11 cellular contexts compared by ENCODE assay signal in the genomic region with DNA sequence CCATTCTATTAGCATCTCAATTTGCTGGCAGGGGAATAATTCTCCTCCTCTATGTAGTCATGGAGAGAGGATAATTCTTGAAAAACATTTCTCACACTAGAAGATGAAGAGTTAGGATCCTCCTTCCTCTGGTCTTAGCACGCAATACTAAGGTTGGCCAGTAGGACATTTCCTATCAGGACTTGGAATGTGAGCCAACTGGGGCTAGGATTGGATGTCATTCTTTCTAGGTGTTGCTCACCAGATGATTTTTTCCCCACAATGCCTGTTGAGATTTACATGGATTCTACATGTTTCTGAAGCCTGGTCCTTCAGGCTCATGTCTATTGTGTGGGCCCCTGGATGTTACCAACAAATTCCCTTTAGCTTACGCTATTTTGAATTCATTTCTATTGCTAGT. TPM values are rescaled to one million over a fixed set of nuclear protein-coding genes. Genes with fewer than 3 reads are reported as not detected.
DNase-seq lines count a peak whose midpoint lies in the region; ATAC-seq and TF ChIP-seq lines count a peak whose summit lies in the region.
"Had no signal": no experiment of that assay in that cellular context is flagged by ENCODE, and none has a peak within 500 bp of the region (broad histone marks: within the 10 kb centered on the region; RNA-seq: fewer than 3 reads in every experiment).

No MANE protein-coding gene starts in this region.

- POLR2A ChIA-PET in Panc1 (lab: Charles Lee) = no interaction called here

- H3K36me3 ChIP-seq in Panc1 (ENCODE audit: control insufficient read depth, insufficient read depth, low read length) = no peaks in the 10 kb centered on the region
- H3K36me3 ChIP-seq: BLaER1 had no signal

- no peaks in the 10 kb centered on the region for H3K27me3 ChIP-seq in Panc1 (ENCODE audit: control insufficient read depth, insufficient read depth, low read length)
- H3K27me3 ChIP-seq: BLaER1 had no signal

- intact Hi-C loops in Panc1 (cut with micrococcal nuclease; ENCODE audit: unreplicated experiment) = no loop called here

- TF ChIP-seq CTCF in 22Rv1 (IDR thresholded peaks at IDR 0.05) (peak; percentile 54), GM13977 (IDR thresholded peaks at IDR 0.05; ENCODE audit: extremely low read depth, insufficient read depth, missing control alignments) (peak; percentile 5), Panc1 (IDR thresholded peaks at IDR 0.05) (peak; percentile 59), fibroblast of the aortic adventitia (IDR thresholded peaks at IDR 0.05; ENCODE audit: insufficient read depth, low read length) (peak; percentile 64)

- no peaks in the 10 kb centered on the region for H3K9me3 ChIP-seq in Panc1 (ENCODE audit: control insufficient read depth, insufficient read depth, low read depth, low read length)
- H3K9me3 ChIP-seq: BLaER1 had no signal

- BruUV-seq in Panc1 (replicated peaks; lab: Mats Ljungman, UMichigan) = no TSS peak

- H3K4me1 ChIP-seq in Panc1 (ENCODE audit: control insufficient read depth, insufficient read depth, low read length) = no peaks in the 10 kb centered on the region
- H3K4me1 ChIP-seq: BLaER1 had no signal

- ATAC-seq in Panc1 = no peak
- ATAC-seq in HG02623 (IDR thresholded peaks at IDR 0.05; ENCODE audit: unreplicated experiment) = no peak

- no peak overlapping the region for H3K4me3 ChIP-seq in Panc1 (ENCODE audit: low read depth in 2 of 2, low read length in 2 of 2)
- no peak overlapping the region for H3K4me3 ChIP-seq in fibroblast of the aortic adventitia (ENCODE audit: low read depth, low read length)
- H3K4me3 ChIP-seq: BLaER1 had no signal

- in situ Hi-C loops in GM13977 (cut with MboI; ENCODE audit: low pct_unique_long_range_greater_than_20kb, low sequenced_read_pairs, unreplicated experiment) = loop anchor here (10.0 kb wide), 1 partner anchor 109 kb away; no protein-coding TSS in a partner anchor
- in situ Hi-C loops in Panc1 (cut with HindIII; ENCODE audit: low pct_unique_long_range_greater_than_20kb, low sequenced_read_pairs) = loop anchor here (10.0 kb wide), 1 partner anchor 129 kb away; no protein-coding TSS in a partner anchor

- H3K27ac ChIP-seq in 22Rv1 (no peak overlapping the region), Panc1 (ENCODE audit: low read length) (no peak overlapping the region)
- H3K27ac ChIP-seq: BLaER1 had no signal

- no peak for DNase-seq in GM13977 (ENCODE audit: low spot score)
- DNase-seq in Panc1 (ENCODE audit: low read depth, low spot score) = no peak
- no peak for DNase-seq in fibroblast of the aortic adventitia (ENCODE audit: low read depth)
- DNase-seq in islet precursor cell = no peak
- no peak for DNase-seq in inferior parietal cortex (ENCODE audit: extremely low spot score)
- DNase-seq in cerebellum (ENCODE audit: low spot score) = no peak
- DNase-seq: KBM-7; stimulated activated CD4-positive, alpha-beta T cell treated with anti-CD3 and anti-CD28 coated beads, Interleukin-4, amount 100 ng/mL, for 4 hours had no signal

- CTCF ChIA-PET in Panc1 (lab: Charles Lee) = interaction anchor here (0.6 to 1.0 kb wide), 4 partner anchors 18 to 137 kb away, joined by 3 to 5 read pairs (median 4); no protein-coding TSS in a partner anchor

RNA-seq across cellular contexts. Expression of gene SLN, which starts 28.0 kb away (rescaled TPM):
- total RNA-seq in Panc1 (2021; ENCODE audit: unreplicated experiment) = not detected
- polyA plus RNA-seq in Panc1 (2012; ENCODE audit: insufficient read length) = not detected
- not detected in 2 replicates for total RNA-seq in fibroblast of the aortic adventitia (ENCODE audit: low replicate concordance)
- total RNA-seq in cerebellum = 21.1 TPM

Comparison
In these comparisons a context has a peak if more than half of its experiments do, and no peak if none do; other contexts are left out.
1. CTCF ChIP-seq: peak in every context shown above with its lines; median percentile 64 in fibroblast of the aortic adventitia; 59 in Panc1; 54 in 22Rv1; 5 in GM13977.
2. RNA of gene SLN, which starts 28.0 kb away (total RNA-seq): 21.1 TPM in cerebellum (single experiment); not detected in Panc1 (single experiment) and not detected in fibroblast of the aortic adventitia; every median in the first group is over 10 times any median in the second.